In genomic region chr12:2140858-2141519, GRCh38 we compare ENCODE assay signal across 28 cellular contexts.
"Had no signal": no experiment of that assay in that cellular context is flagged by ENCODE, and none has a peak within 500 bp of the region (broad histone marks: within the 10 kb centered on the region; RNA-seq: fewer than 3 reads in every experiment).

No MANE protein-coding gene starts in this region.

- H3K4me3 Mint-ChIP-seq: activated CD4-positive, alpha-beta memory T cell treated with anti-CD3 and anti-CD28 coated beads, Interleukin-2, amount 10 ng/mL, durations not matched to agents 7 days and 5 days; activated naive CD8-positive, alpha-beta T cell treated with anti-CD3 and anti-CD28 coated beads, Interleukin-2, amount 50 U/mL, for 24 hours; activated T-cell treated with anti-CD3 and anti-CD28 coated beads, Interleukin-2, amount 50 U/mL, for 24 hours; central memory CD8-positive, alpha-beta T cell; mesothelial cell of epicardium; naive thymus-derived CD4-positive, alpha-beta T cell; stimulated activated naive B cell treated with anti-CD40 and anti-IgM and Interleukin-4, amounts not matched to agents 10 μg/mL and 1 μg/mL and 100 μg/mL, for 72 hours; T-helper 1 cell treated with Interleukin-12 subunit alpha and Interleukin-12 subunit beta and Interleukin-4 antibody, amounts not matched to agents 30 μg/mL and 1 μg/mL, for 36 hours had no signal

- H3K79me2 ChIP-seq: parathyroid adenoma had no signal

- DNase-seq: activated CD4-positive, alpha-beta memory T cell treated with anti-CD3 and anti-CD28 coated beads, Interleukin-2, amount 10 ng/mL, durations not matched to agents 7 days and 5 days; activated CD4-positive, alpha-beta T cell treated with anti-CD3 and anti-CD28 coated beads for 48 hours; activated CD8-positive, alpha-beta memory T cell treated with anti-CD3 and anti-CD28 coated beads, Interleukin-2, amount 50 U/mL, for 48 hours; activated gamma-delta T cell; activated naive CD4-positive, alpha-beta T cell treated with anti-CD3 and anti-CD28 coated beads, Interleukin-2, amount 50 U/mL, for 16 hours; activated naive CD8-positive, alpha-beta T cell treated with anti-CD3 and anti-CD28 coated beads, Interleukin-2, amount 50 U/mL, for 24 hours; activated T-cell treated with anti-CD3 and anti-CD28 coated beads, Interleukin-2, amount 50 U/mL, for 24 hours; effector CD8-positive, alpha-beta T cell; gastrocnemius medialis; glutamatergic neuron; hippocampal formation; left cardiac atrium; naive thymus-derived CD4-positive, alpha-beta T cell; stimulated activated CD4-positive, alpha-beta T cell treated with anti-CD3 and anti-CD28 coated beads, Interleukin-2, amount 100 ng/mL, for 24 hours; stimulated activated naive B cell treated with anti-CD40 and anti-IgM and Interleukin-4, amounts not matched to agents 10 μg/mL and 1 μg/mL and 100 μg/mL, for 72 hours; stomach; T-helper 9 cell; tibial artery had no signal

- H2AFZ ChIP-seq: parathyroid adenoma had no signal

- H3K4me1 ChIP-seq: gastrocnemius medialis, parathyroid adenoma, suprapubic skin had no signal

- H3K36me3 Mint-ChIP-seq: naive thymus-derived CD4-positive, alpha-beta T cell; stimulated activated naive B cell treated with anti-CD40 and anti-IgM and Interleukin-4, amounts not matched to agents 10 μg/mL and 1 μg/mL and 100 μg/mL, for 72 hours had no signal

- ATAC-seq: activated CD4-positive, CD25-positive, alpha-beta regulatory T cell treated with anti-CD3 and anti-CD28 coated beads, Interleukin-2, amount 50 U/mL, for 24 hours; activated naive CD8-positive, alpha-beta T cell treated with anti-CD3 and anti-CD28 coated beads, Interleukin-2, amount 50 U/mL, for 24 hours; gastrocnemius medialis; naive thymus-derived CD4-positive, alpha-beta T cell; stimulated activated naive B cell treated with anti-CD40 and anti-IgM and Interleukin-4, amounts not matched to agents 10 μg/mL and 1 μg/mL and 100 μg/mL, for 72 hours had no signal

- H3K27me3 Mint-ChIP-seq: activated naive CD8-positive, alpha-beta T cell treated with anti-CD3 and anti-CD28 coated beads, Interleukin-2, amount 50 U/mL, for 24 hours had no signal

- H3K4me3 ChIP-seq: gastrocnemius medialis, SK-N-MC, smooth muscle cell, stomach, suprapubic skin, tibial artery had no signal

- H3K9me3 ChIP-seq: gastrocnemius medialis, stomach, suprapubic skin, tibial artery had no signal

- H3K9me3 Mint-ChIP-seq: activated CD4-positive, alpha-beta memory T cell treated with anti-CD3 and anti-CD28 coated beads, Interleukin-2, amount 10 ng/mL, durations not matched to agents 7 days and 5 days; activated naive CD8-positive, alpha-beta T cell treated with anti-CD3 and anti-CD28 coated beads, Interleukin-2, amount 50 U/mL, for 24 hours; activated T-cell treated with anti-CD3 and anti-CD28 coated beads, Interleukin-2, amount 50 U/mL, for 24 hours; central memory CD8-positive, alpha-beta T cell; mesothelial cell of epicardium; stimulated activated naive B cell treated with anti-CD40 and anti-IgM and Interleukin-4, amounts not matched to agents 10 μg/mL and 1 μg/mL and 100 μg/mL, for 72 hours; T-helper 1 cell treated with Interleukin-12 subunit alpha and Interleukin-12 subunit beta and Interleukin-4 antibody, amounts not matched to agents 30 μg/mL and 1 μg/mL, for 36 hours had no signal

- H3K27ac ChIP-seq: epithelial cell of prostate, gastrocnemius medialis, parathyroid adenoma, SK-N-MC, stomach, suprapubic skin, VCaP had no signal

- H3K27ac Mint-ChIP-seq: activated CD4-positive, alpha-beta memory T cell treated with anti-CD3 and anti-CD28 coated beads, Interleukin-2, amount 10 ng/mL, durations not matched to agents 7 days and 5 days; activated naive CD8-positive, alpha-beta T cell treated with anti-CD3 and anti-CD28 coated beads, Interleukin-2, amount 50 U/mL, for 24 hours; activated T-cell treated with anti-CD3 and anti-CD28 coated beads, Interleukin-2, amount 50 U/mL, for 24 hours; mesothelial cell of epicardium; naive thymus-derived CD4-positive, alpha-beta T cell; stimulated activated naive B cell treated with anti-CD40 and anti-IgM and Interleukin-4, amounts not matched to agents 10 μg/mL and 1 μg/mL and 100 μg/mL, for 72 hours; T-helper 1 cell treated with Interleukin-12 subunit alpha and Interleukin-12 subunit beta and Interleukin-4 antibody, amounts not matched to agents 30 μg/mL and 1 μg/mL, for 36 hours had no signal

- H3K36me3 ChIP-seq: gastrocnemius medialis, stomach, suprapubic skin, tibial artery had no signal

- H3K4me2 ChIP-seq: smooth muscle cell had no signal

- H3K27me3 ChIP-seq: gastrocnemius medialis, stomach, suprapubic skin, tibial artery had no signal

- H3K4me1 Mint-ChIP-seq: activated CD4-positive, alpha-beta memory T cell treated with anti-CD3 and anti-CD28 coated beads, Interleukin-2, amount 10 ng/mL, durations not matched to agents 7 days and 5 days; activated naive CD8-positive, alpha-beta T cell treated with anti-CD3 and anti-CD28 coated beads, Interleukin-2, amount 50 U/mL, for 24 hours; central memory CD8-positive, alpha-beta T cell; naive thymus-derived CD4-positive, alpha-beta T cell; stimulated activated naive B cell treated with anti-CD40 and anti-IgM and Interleukin-4, amounts not matched to agents 10 μg/mL and 1 μg/mL and 100 μg/mL, for 72 hours had no signal
